13 cellular contexts compared by ENCODE assay signal in genomic region chr13:100532090-100532766, GRCh38.
"Had no signal": no experiment of that assay in that cellular context is flagged by ENCODE, and none has a peak within 500 bp of the region (broad histone marks: within the 10 kb centered on the region; RNA-seq: fewer than 3 reads in every experiment).

No MANE protein-coding gene starts in this region.

- H3K36me3 ChIP-seq: neural progenitor cell had no signal

- ATAC-seq: naive thymus-derived CD4-positive, alpha-beta T cell had no signal

- H3K4me1 ChIP-seq: suprapubic skin, transverse colon had no signal

- FAIRE-seq: colon, frontal cortex had no signal

- H3K4me3 ChIP-seq: neural progenitor cell, suprapubic skin, transverse colon had no signal

- H3K27ac ChIP-seq: neural progenitor cell, suprapubic skin, transverse colon had no signal

- DNase-seq: activated CD4-positive, alpha-beta T cell treated with anti-CD3 and anti-CD28 coated beads, Interleukin-2, amount 50 U/mL, for 4 hours; activated CD4-positive, CD25-positive, alpha-beta regulatory T cell treated with anti-CD3 and anti-CD28 coated beads, Interleukin-2, amount 50 U/mL, for 72 hours; activated naive CD4-positive, alpha-beta T cell treated with Interleukin-2 at 50 U/mL for 16 hours; activated naive CD8-positive, alpha-beta T cell treated with anti-CD3 and anti-CD28 coated beads, Interleukin-2, amount 10 ng/mL, durations not matched to agents 7 days and 5 days; activated T-cell treated with anti-CD3 and anti-CD28 coated beads, Interleukin-2, amount 50 U/mL, for 1 hour; amygdala; central memory CD4-positive, alpha-beta T cell; naive thymus-derived CD4-positive, alpha-beta T cell; transverse colon had no signal

- H3K9me3 ChIP-seq: suprapubic skin, transverse colon had no signal

- H3K4me2 ChIP-seq: neural progenitor cell had no signal

- H3K27me3 ChIP-seq: neural progenitor cell, suprapubic skin, transverse colon had no signal

- H2AFZ ChIP-seq: neural progenitor cell had no signal

- H3K9ac ChIP-seq: neural progenitor cell had no signal
